In the genomic region with DNA sequence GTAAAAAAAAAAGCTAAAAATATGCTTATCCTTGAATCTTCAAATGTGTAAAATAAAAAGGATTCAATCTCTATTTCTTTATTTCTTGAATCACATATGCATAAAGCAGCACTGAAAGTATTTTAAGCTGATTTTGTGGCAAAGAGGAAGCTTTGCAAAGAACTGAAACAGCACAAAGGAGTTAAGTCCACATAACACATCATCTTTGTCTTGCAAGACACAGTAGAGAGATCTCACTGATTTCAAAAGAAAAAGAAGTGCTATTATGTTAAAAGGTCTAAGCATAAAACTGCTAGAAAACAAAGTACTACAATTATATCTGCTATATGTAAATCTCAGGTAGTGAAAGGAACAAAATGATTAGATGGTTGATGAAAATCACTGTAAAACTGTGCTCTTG, we compare ENCODE assay signal across 19 cellular contexts.
"Had no signal": no experiment of that assay in that cellular context is flagged by ENCODE, and none has a peak within 500 bp of the region (broad histone marks: within the 10 kb centered on the region; RNA-seq: fewer than 3 reads in every experiment).

No MANE protein-coding gene starts in this region.

- DNase-seq: activated CD4-positive, alpha-beta T cell treated with anti-CD3 and anti-CD28 coated beads for 4 hours; activated CD8-positive, alpha-beta memory T cell treated with anti-CD3 and anti-CD28 coated beads, Interleukin-2, amount 50 U/mL, for 4 hours; activated CD8-positive, alpha-beta T cell treated with anti-CD3 and anti-CD28 coated beads for 36 hours; activated gamma-delta T cell treated with Interleukin-2 at 50 U/mL for 16 hours; activated naive CD4-positive, alpha-beta T cell treated with anti-CD3 and anti-CD28 coated beads, Interleukin-2, amount 10 ng/mL, durations not matched to agents 7 days and 5 days; activated naive CD8-positive, alpha-beta T cell treated with anti-CD3 and anti-CD28 coated beads for 36 hours; activated T-cell treated with anti-CD3 and anti-CD28 coated beads, Interleukin-2, amount 50 U/mL, for 72 hours; MG63; MV-4-11; NCI-H1092 treated with DMSO at 0.1 percent for 48 hours; NCI-H1417 treated with DMSO at 0.1 percent for 48 hours; NCI-H1694; NCI-H2029; NCI-H524; PC-3; SHP77 had no signal

- H3K4me3 Mint-ChIP-seq: activated CD8-positive, alpha-beta T cell treated with anti-CD3 and anti-CD28 coated beads for 36 hours; activated naive CD4-positive, alpha-beta T cell treated with anti-CD3 and anti-CD28 coated beads, Interleukin-2, amount 10 ng/mL, durations not matched to agents 7 days and 5 days; activated naive CD8-positive, alpha-beta T cell treated with anti-CD3 and anti-CD28 coated beads for 36 hours; activated T-cell treated with anti-CD3 and anti-CD28 coated beads, Interleukin-2, amount 50 U/mL, for 72 hours; T-helper 1 cell treated with Interleukin-12 subunit alpha and Interleukin-12 subunit beta and Interleukin-4 antibody, amounts not matched to agents 30 μg/mL and 1 μg/mL, for 36 hours had no signal

- H3K27me3 ChIP-seq: MG63 had no signal

- H3K27me3 Mint-ChIP-seq: activated CD8-positive, alpha-beta T cell treated with anti-CD3 and anti-CD28 coated beads for 36 hours; activated naive CD4-positive, alpha-beta T cell treated with anti-CD3 and anti-CD28 coated beads, Interleukin-2, amount 10 ng/mL, durations not matched to agents 7 days and 5 days; activated naive CD8-positive, alpha-beta T cell treated with anti-CD3 and anti-CD28 coated beads for 36 hours had no signal

- H3K36me3 ChIP-seq: MG63 had no signal

- H3K4me3 ChIP-seq: MG63 had no signal

- H3K4me1 Mint-ChIP-seq: activated naive CD4-positive, alpha-beta T cell treated with anti-CD3 and anti-CD28 coated beads, Interleukin-2, amount 10 ng/mL, durations not matched to agents 7 days and 5 days; activated naive CD8-positive, alpha-beta T cell treated with anti-CD3 and anti-CD28 coated beads for 36 hours had no signal

- H3K36me3 Mint-ChIP-seq: activated naive CD4-positive, alpha-beta T cell treated with anti-CD3 and anti-CD28 coated beads, Interleukin-2, amount 10 ng/mL, durations not matched to agents 7 days and 5 days; activated naive CD8-positive, alpha-beta T cell treated with anti-CD3 and anti-CD28 coated beads for 36 hours had no signal

- H3K27ac Mint-ChIP-seq: activated CD8-positive, alpha-beta T cell treated with anti-CD3 and anti-CD28 coated beads for 36 hours; activated naive CD4-positive, alpha-beta T cell treated with anti-CD3 and anti-CD28 coated beads, Interleukin-2, amount 10 ng/mL, durations not matched to agents 7 days and 5 days; activated naive CD8-positive, alpha-beta T cell treated with anti-CD3 and anti-CD28 coated beads for 36 hours; activated T-cell treated with anti-CD3 and anti-CD28 coated beads, Interleukin-2, amount 50 U/mL, for 72 hours; activated T-helper 2 cell treated with anti-CD3 and anti-CD28 coated beads, Interferon-gamma antibody, Interleukin-2, Interleukin-4, amounts not matched to agents 10 μg/mL and 5 μg/mL and 100 μg/mL, durations not matched to agents 14 hours and 24 hours and 36 hours; T-helper 1 cell treated with Interleukin-12 subunit alpha and Interleukin-12 subunit beta and Interleukin-4 antibody, amounts not matched to agents 30 μg/mL and 1 μg/mL, for 36 hours had no signal

- ATAC-seq: activated CD4-positive, CD25-positive, alpha-beta regulatory T cell treated with anti-CD3 and anti-CD28 coated beads, Interleukin-2, amount 50 U/mL, for 24 hours; activated CD8-positive, alpha-beta T cell treated with anti-CD3 and anti-CD28 coated beads for 36 hours; activated T-cell treated with anti-CD3 and anti-CD28 coated beads, Interleukin-2, amount 50 U/mL, for 72 hours; PC-3 had no signal
